In genomic region chr5:175478008-175478383, GRCh38 we compare ENCODE assay signal across 9 cellular contexts. TPM values are rescaled to one million over a fixed set of nuclear protein-coding genes. Genes with fewer than 3 reads are reported as not detected.
DNase-seq lines count a peak whose midpoint lies in the region; ATAC-seq, FAIRE-seq and TF ChIP-seq lines count a peak whose summit lies in the region.
"Had no signal": no experiment of that assay in that cellular context is flagged by ENCODE, and none has a peak within 500 bp of the region (broad histone marks: within the 10 kb centered on the region; RNA-seq: fewer than 3 reads in every experiment).

No MANE protein-coding gene starts in this region.

- H3K27me3 Mint-ChIP-seq in CD8-positive, alpha-beta memory T cell = peaks cover 2 to 8% of the 10 kb centered on the region in 2 donors
- H3K27me3 Mint-ChIP-seq in endothelial cell (ENCODE audit: unreplicated experiment) = peaks cover 2% of the 10 kb centered on the region

- peaks cover 35 to 49% (median 47%) of the 10 kb centered on the region in 3 donors for H3K4me1 Mint-ChIP-seq in CD8-positive, alpha-beta memory T cell
- peaks cover 30% of the 10 kb centered on the region for H3K4me1 Mint-ChIP-seq in endothelial cell (ENCODE audit: unreplicated experiment)

- H3K9me3 ChIP-seq in CD8-positive, alpha-beta memory T cell (ENCODE audit: low read length) = no peaks in the 10 kb centered on the region
- H3K9me3 ChIP-seq in NT2/D1 (ENCODE audit: insufficient read depth, low read length) = no peaks in the 10 kb centered on the region
- no peaks in the 10 kb centered on the region for H3K9me3 ChIP-seq in pancreas

- H3K4me3 ChIP-seq in CD8-positive, alpha-beta memory T cell (ENCODE audit: low read length) = peak overlapping the region; percentile 81
- H3K4me3 ChIP-seq in NT2/D1 (ENCODE audit: insufficient read length, low read depth) = peak overlapping the region; percentile 39
- H3K4me3 ChIP-seq in pancreas = peak overlapping the region; percentile 85 to 98 (median 90)

- TF ChIP-seq CTCF in endothelial cell (IDR thresholded peaks at IDR 0.05; ENCODE audit: unreplicated experiment) = no peak
- TF ChIP-seq CTCF in pancreas (IDR thresholded peaks at IDR 0.05) = no peak

- no peak for FAIRE-seq in pancreas (lab: Jason Lieb, UNC)

- WGBS in pancreas, 2 donors = 7 to 9% methylated on average over 12 of the region's 12 CpGs

- peaks cover 4 to 32% (median 7%) of the 10 kb centered on the region in 3 donors for H3K36me3 Mint-ChIP-seq in CD8-positive, alpha-beta memory T cell
- peaks cover 7% of the 10 kb centered on the region for H3K36me3 Mint-ChIP-seq in endothelial cell (ENCODE audit: low read depth, unreplicated experiment)

- H3K9ac ChIP-seq in NT2/D1 (ENCODE audit: insufficient read length, low read depth) = peak overlapping the region; percentile 93

- ATAC-seq in pancreas = peak in 1 of 4 donors; percentile 3
- no peak for ATAC-seq in HG03457 (IDR thresholded peaks at IDR 0.05; ENCODE audit: unreplicated experiment)

- no peak for DNase-seq in CD8-positive, alpha-beta memory T cell
- DNase-seq in NT2/D1 (ENCODE audit: low read depth, low spot score) = no peak
- no peak for DNase-seq in endothelial cell (ENCODE audit: low spot score)
- no peak for DNase-seq in pancreas
- DNase-seq in hippocampal formation (lab: John Stamatoyannopoulos, UW) = no peak
- no peak for DNase-seq in KG1 (lab: John Stamatoyannopoulos, UW)
- no peak for DNase-seq in NCI-H2081 (lab: John Stamatoyannopoulos, UW)

- POLR2A ChIA-PET in CD8-positive, alpha-beta memory T cell (lab: Charles Lee) = interaction anchor here (0.6 to 1.0 kb wide), 5 partner anchors 13 to 56 kb away, joined by 3 to 8 read pairs (median 3); no protein-coding TSS in a partner anchor

- peak overlapping the region; percentile 10 to 92 (median 76) for H3K27ac Mint-ChIP-seq in CD8-positive, alpha-beta memory T cell
- H3K27ac Mint-ChIP-seq in endothelial cell (ENCODE audit: unreplicated experiment) = peak overlapping the region; percentile 57

- H3K27me3 ChIP-seq in CD8-positive, alpha-beta memory T cell (ENCODE audit: insufficient read depth, low read length, poor library complexity, severe bottlenecking) = no peaks in the 10 kb centered on the region
- peaks cover 20% of the 10 kb centered on the region for H3K27me3 ChIP-seq in NT2/D1 (ENCODE audit: insufficient read depth, insufficient read length)
- no peaks in the 10 kb centered on the region for H3K27me3 ChIP-seq in pancreas

- H3K4me1 ChIP-seq in CD8-positive, alpha-beta memory T cell (ENCODE audit: insufficient read depth, low read length) = peaks cover 42% of the 10 kb centered on the region
- no peaks in the 10 kb centered on the region for H3K4me1 ChIP-seq in NT2/D1 (ENCODE audit: insufficient read depth, insufficient read length)
- peaks cover 0 to 7% (median 4%) of the 10 kb centered on the region in 3 donors for H3K4me1 ChIP-seq in pancreas

- H3K9me3 Mint-ChIP-seq in CD8-positive, alpha-beta memory T cell = no peaks in the 10 kb centered on the region
- no peaks in the 10 kb centered on the region for H3K9me3 Mint-ChIP-seq in endothelial cell (ENCODE audit: unreplicated experiment)

- CTCF ChIA-PET in CD8-positive, alpha-beta memory T cell (lab: Charles Lee) = interaction anchor here (0.6 to 4.8 kb wide), 4 partner anchors 13 to 56 kb away, joined by 3 to 33 read pairs (median 4); partner anchors contain the start of gene DRD1

- intact Hi-C loops in pancreas (cut with DNase I) = no loop called here

- no peak overlapping the region for H3K27ac ChIP-seq in CD8-positive, alpha-beta memory T cell (ENCODE audit: low read depth, low read length)
- H3K27ac ChIP-seq in pancreas = peak overlapping the region in 2 of 4 donors; percentile 44 to 61

- peak overlapping the region; percentile 84 to 92 (median 87) for H3K4me3 Mint-ChIP-seq in CD8-positive, alpha-beta memory T cell
- H3K4me3 Mint-ChIP-seq in endothelial cell (ENCODE audit: unreplicated experiment) = peak overlapping the region; percentile 93

- no peaks in the 10 kb centered on the region for H3K36me3 ChIP-seq in CD8-positive, alpha-beta memory T cell (ENCODE audit: insufficient read depth, low read length)
- peaks cover 21% of the 10 kb centered on the region for H3K36me3 ChIP-seq in NT2/D1 (ENCODE audit: insufficient read depth, insufficient read length, low read length)
- no peaks in the 10 kb centered on the region for H3K36me3 ChIP-seq in pancreas

RNA-seq across cellular contexts. Expression of gene SFXN1, which starts 0.4 kb away (rescaled TPM):
- 100 to 1,000 TPM; 359 to 366 TPM for total RNA-seq in CD8-positive, alpha-beta memory T cell
- 68.1 TPM for polyA plus RNA-seq in CD8-positive, alpha-beta memory T cell
- 53.9 TPM for total RNA-seq in endothelial cell (ENCODE audit: unreplicated experiment)
- total RNA-seq in pancreas = 10 to 100 TPM in 4 of 6 donors, 1 to 10 TPM in 2; 9.0 to 18.1 (median 12.1) TPM
- 1 to 10 TPM; 4.3 to 6.2 TPM for polyA plus RNA-seq in pancreas

RNA-seq across cellular contexts. Expression of gene DRD1, which starts 34.0 kb away (rescaled TPM):
- total RNA-seq in CD8-positive, alpha-beta memory T cell = not detected
- not detected for polyA plus RNA-seq in CD8-positive, alpha-beta memory T cell
- total RNA-seq in endothelial cell (ENCODE audit: unreplicated experiment) (0.18 TPM), pancreas (under 1 TPM in 3 of 6 donors, not detected in 3; 0.05 to 0.06 (median 0.06) TPM)
- polyA plus RNA-seq in pancreas = under 1 TPM; 0.04 to 0.21 TPM
- total RNA-seq: dermis microvascular lymphatic vessel endothelial cell had no signal

Comparison
In these comparisons a context has a peak if more than half of its experiments do, and no peak if none do; other contexts are left out.
1. H3K4me3 ChIP-seq: peak in every context shown above with its lines; median percentile 90 in pancreas; 81 in CD8-positive, alpha-beta memory T cell; 39 in NT2/D1.